18 cellular contexts compared by ENCODE assay signal in the genomic region with DNA sequence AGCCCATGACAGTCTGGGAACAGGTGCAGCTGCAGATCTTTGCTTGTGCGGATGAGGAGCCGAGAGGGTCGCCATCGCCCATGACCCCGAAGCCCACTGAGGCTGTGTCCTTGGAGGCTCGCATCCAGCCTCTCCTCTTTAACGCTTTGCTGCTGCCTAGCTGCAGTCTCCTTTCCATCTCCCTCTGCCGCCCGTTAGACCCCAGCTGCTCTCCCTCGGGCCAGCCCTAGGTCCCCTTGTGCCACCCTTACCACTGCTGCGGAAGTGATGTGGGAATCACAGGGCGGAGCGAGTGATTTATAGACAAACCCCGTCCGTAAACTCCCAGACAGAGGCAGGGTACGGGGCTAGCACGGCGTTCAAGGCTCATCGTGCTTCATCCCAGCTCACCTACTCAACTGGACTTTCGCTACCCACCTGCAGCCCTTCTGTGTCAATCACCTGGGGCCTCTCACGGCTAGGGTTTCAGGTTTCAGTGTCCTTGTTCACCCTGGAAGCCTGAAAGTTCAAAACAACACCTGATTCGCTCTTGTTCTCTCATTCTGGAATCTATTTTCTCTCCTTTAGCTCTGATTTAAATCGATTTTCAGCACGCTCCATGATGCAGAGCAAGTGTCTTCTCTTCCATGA.
"Had no signal": no experiment of that assay in that cellular context is flagged by ENCODE, and none has a peak within 500 bp of the region (broad histone marks: within the 10 kb centered on the region; RNA-seq: fewer than 3 reads in every experiment).

No MANE protein-coding gene starts in this region.

- H3K4me3 ChIP-seq: body of pancreas, hepatocyte, left lung, sigmoid colon, upper lobe of right lung had no signal

- ATAC-seq: activated CD8-positive, alpha-beta T cell treated with anti-CD3 and anti-CD28 coated beads for 36 hours; activated T-helper 17 cell treated with anti-CD3 and anti-CD28 coated beads, Interleukin-2, amount 50 U/mL, for 72 hours; body of pancreas; effector memory CD8-positive, alpha-beta T cell; left lung; natural killer cell treated with Interleukin-12 subunit alpha and Interleukin-12 subunit beta and Interleukin-15 and Interleukin-18, amount 100 ng/mL, for 72 hours; stimulated activated naive B cell treated with anti-CD40 and anti-IgM and Interleukin-4, amounts not matched to agents 10 μg/mL and 1 μg/mL and 100 μg/mL, for 72 hours; upper lobe of right lung had no signal

- H2AFZ ChIP-seq: hepatocyte had no signal

- H3K27me3 ChIP-seq: hepatocyte, left lung, sigmoid colon, upper lobe of right lung had no signal

- H3K79me2 ChIP-seq: hepatocyte had no signal

- H3K36me3 ChIP-seq: left lung, sigmoid colon, upper lobe of right lung had no signal

- H3K9me3 ChIP-seq: left lung, upper lobe of right lung had no signal

- H3K4me2 ChIP-seq: hepatocyte had no signal

- DNase-seq: activated CD4-positive, alpha-beta T cell treated with anti-CD3 and anti-CD28 coated beads for 48 hours; activated CD4-positive, CD25-positive, alpha-beta regulatory T cell; activated CD8-positive, alpha-beta T cell treated with anti-CD3 and anti-CD28 coated beads for 36 hours; activated naive CD4-positive, alpha-beta T cell; activated naive CD8-positive, alpha-beta T cell treated with anti-CD3 and anti-CD28 coated beads, Interleukin-2, amount 10 ng/mL, durations not matched to agents 7 days and 5 days; activated T-cell treated with anti-CD3 and anti-CD28 coated beads, Interleukin-2, amount 50 U/mL, for 1 hour; amygdala; body of pancreas; dermis blood vessel endothelial cell; effector memory CD8-positive, alpha-beta T cell; kidney; left lung; sigmoid colon; stimulated activated naive B cell treated with anti-CD40 and anti-IgM and Interleukin-4, amounts not matched to agents 10 μg/mL and 1 μg/mL and 100 μg/mL, for 72 hours; upper lobe of right lung had no signal

- H3K4me1 ChIP-seq: body of pancreas, left lung, sigmoid colon, upper lobe of right lung had no signal

- H3K27ac ChIP-seq: body of pancreas, hepatocyte, left lung, sigmoid colon, upper lobe of right lung had no signal
